ENCODE assay signal across 14 cellular contexts in the genomic region with DNA sequence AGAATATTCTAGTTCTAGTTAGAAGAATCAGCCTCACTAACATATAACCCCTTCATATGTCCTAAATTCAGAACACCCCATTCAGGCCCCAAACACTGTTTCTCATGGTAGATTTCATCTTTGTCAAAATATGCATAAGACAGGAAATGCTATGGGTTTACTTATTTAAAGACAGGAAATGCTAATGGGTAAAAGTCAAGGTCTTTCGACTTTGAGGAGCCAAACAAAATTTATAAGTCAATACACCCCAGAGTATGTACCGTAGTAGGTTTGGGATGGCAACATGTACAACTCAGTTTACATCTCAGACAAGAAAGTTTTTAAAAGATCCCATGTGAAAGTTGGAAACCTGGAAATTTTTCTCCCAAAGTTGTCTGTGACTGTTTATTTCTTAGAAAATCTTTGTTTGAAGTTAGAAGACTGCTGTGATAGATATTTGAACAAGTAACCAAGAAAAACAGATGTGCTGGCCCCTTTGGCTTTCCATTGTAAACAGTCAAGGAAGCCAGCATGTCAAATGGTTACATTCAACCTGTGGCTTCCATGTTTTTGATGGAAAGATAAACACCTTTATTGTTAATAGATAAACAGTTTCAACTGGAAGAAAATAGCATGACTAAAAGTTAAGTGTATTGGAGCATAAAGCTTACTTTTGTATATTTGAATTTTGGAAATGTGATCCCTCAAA.
A peak's percentile ranks its signal among the peaks of the same experiment; 100 is the strongest.
DNase-seq lines count a peak whose midpoint lies in the region; ATAC-seq and TF ChIP-seq lines count a peak whose summit lies in the region.
"Had no signal": no experiment of that assay in that cellular context is flagged by ENCODE, and none has a peak within 500 bp of the region (broad histone marks: within the 10 kb centered on the region; RNA-seq: fewer than 3 reads in every experiment).

No MANE protein-coding gene starts in this region.

- no peaks in the 10 kb centered on the region for H3K4me1 ChIP-seq in IMR-90 (ENCODE audit: control insufficient read depth, insufficient read depth, low read length)

- no peak overlapping the region for H3K23ac ChIP-seq in IMR-90 (ENCODE audit: low read depth, low read length)

- H2BK20ac ChIP-seq in IMR-90 (ENCODE audit: low read depth, low read length): no peak overlapping the region

- no peak overlapping the region for H2BK5ac ChIP-seq in IMR-90 (ENCODE audit: low read depth, low read length, poor library complexity, severe bottlenecking)

- H3K27me3 ChIP-seq in AG04450 (ENCODE audit: control insufficient read depth, insufficient read depth, low read length): no peaks in the 10 kb centered on the region
- no peaks in the 10 kb centered on the region for H3K27me3 ChIP-seq in IMR-90 (ENCODE audit: control insufficient read depth, insufficient read depth, low read length)

- H3K4me3 ChIP-seq in AG04450 (ENCODE audit: low read depth, low read length): no peak overlapping the region
- H3K4me3 ChIP-seq in IMR-90 (ENCODE audit: insufficient read depth, low read depth, low read length): no peak overlapping the region
- peak overlapping the region; percentile 68 for H3K4me3 ChIP-seq in SK-N-MC

- no peaks in the 10 kb centered on the region for H3K79me1 ChIP-seq in IMR-90 (ENCODE audit: low read depth in 1 of 2, low read length in 2 of 2)

- TF ChIP-seq CTCF in AG04450 (IDR thresholded peaks at IDR 0.05; ENCODE audit: low read depth, low read length) (no peak), IMR-90 (conservative IDR thresholded peaks at IDR 0.05; ENCODE audit: low read depth, low read length) (no peak)

- H3K27ac ChIP-seq in AG04450 (ENCODE audit: low read depth, low read length) (no peak overlapping the region), IMR-90 (ENCODE audit: insufficient read depth, low read length) (no peak overlapping the region), SK-N-MC (peak overlapping the region; percentile 99)
- H3K27ac ChIP-seq: C4-2B had no signal

- 0 out of 2 replicates have a peak, but pooled peaks cover 4% of the 10 kb centered on the region for H3K9me1 ChIP-seq in IMR-90 (ENCODE audit: insufficient read depth, low read length)

- H4K8ac ChIP-seq in IMR-90 (ENCODE audit: low read depth in 2 of 2, low read length in 2 of 2): no peak overlapping the region

- CTCF ChIA-PET in AG04450 (lab: Charles Lee): no interaction called here
- CTCF ChIA-PET in IMR-90 (lab: Yijun Ruan, JAX): no interaction called here

- no peak overlapping the region for H3K9ac ChIP-seq in IMR-90 (ENCODE audit: low read depth, low read length)
- H3K9ac ChIP-seq in SK-N-MC (ENCODE audit: insufficient read length): peak overlapping the region; percentile 59

- H2AK5ac ChIP-seq in IMR-90 (ENCODE audit: low read depth, low read length): no peak overlapping the region

- BruUV-seq in IMR-90 (replicated peaks; lab: Mats Ljungman, UMichigan): no TSS peak

- H2BK120ac ChIP-seq in IMR-90 (ENCODE audit: low read depth, low read length): no peak overlapping the region

- no peak overlapping the region for H3K4ac ChIP-seq in IMR-90 (ENCODE audit: low read depth, low read length)

- H4K20me1 ChIP-seq in IMR-90 (ENCODE audit: insufficient read depth, low read length): no peaks in the 10 kb centered on the region

- no peak overlapping the region for H3K14ac ChIP-seq in IMR-90 (replicated peaks; ENCODE audit: low read depth, low read length)

- in situ Hi-C loops in IMR-90 (cut with MboI; ENCODE audit: low sequenced_read_pairs): no loop called here

- DNase-seq in AG04450 (ENCODE audit: low read depth, low spot score): peak; percentile 0
- peak; percentile 1 for DNase-seq in IMR-90
- DNase-seq in SK-N-MC (ENCODE audit: low read depth, low spot score): peak; percentile 98
- no peak for DNase-seq in SKM-1 treated with dmso at 0.1 percent for 144 hours (lab: John Stamatoyannopoulos, UW; ENCODE audit: unreplicated experiment)
- no peak for DNase-seq in NCI-H82 (lab: John Stamatoyannopoulos, UW)
- no peak for DNase-seq in cortex of kidney (lab: John Stamatoyannopoulos, UW)
- DNase-seq: ACHN; AML-193; Caco-2; CD4-positive, alpha-beta T cell; GDM1; H9; KG1 had no signal

- ATAC-seq in IMR-90 (ENCODE audit: low read depth): no peak

- H2AK9ac ChIP-seq in IMR-90 (replicated peaks; ENCODE audit: low read depth, low read length, poor library complexity): no peak overlapping the region

- H3K36me3 ChIP-seq in IMR-90 (ENCODE audit: control insufficient read depth, insufficient read depth, low read length) (peaks cover 5% of the 10 kb centered on the region; the same call in 1 of the 2 replicates), SK-N-MC (ENCODE audit: insufficient read depth, low read length) (peaks cover 24% of the 10 kb centered on the region)

- TF ChIP-seq RAD21 in IMR-90 (IDR thresholded peaks at IDR 0.05; ENCODE audit: low read length): no peak

- H3K18ac ChIP-seq in IMR-90 (ENCODE audit: low read depth, low read length): no peak overlapping the region

- no peak overlapping the region for H4K5ac ChIP-seq in IMR-90 (ENCODE audit: low read depth, low read length)

- POLR2A ChIA-PET in AG04450 (lab: Yijun Ruan, JAX) (no interaction called here), IMR-90 (lab: Charles Lee; ENCODE audit: unreplicated experiment) (no interaction called here)

- no peak overlapping the region for H2AFZ ChIP-seq in IMR-90 (replicated peaks; ENCODE audit: low read length, poor library complexity)

- no peak overlapping the region for H3K56ac ChIP-seq in IMR-90 (ENCODE audit: extremely low read depth, insufficient read depth, low read length)

- dilution Hi-C loops in IMR-90 (cut with HindIII; ENCODE audit: low sequenced_read_pairs, unreplicated experiment): no loop called here

- WGBS in IMR-90 (ENCODE audit: extremely low coverage in 2 of 2, insufficient read length in 1 of 2), 2 experiments: no CpG with 5 or more reads among the region's 2 CpGs

- TF ChIP-seq POLR2A in IMR-90 (IDR thresholded peaks at IDR 0.05; ENCODE audit: low read depth, low read length): no peak

- intact Hi-C loops in IMR-90 (cut with micrococcal nuclease): no loop called here

- H2BK15ac ChIP-seq in IMR-90 (ENCODE audit: low read depth, low read length): no peak overlapping the region

- H3K9me3 ChIP-seq in AG04450 (ENCODE audit: control insufficient read depth, insufficient read depth, low read length): no peaks in the 10 kb centered on the region
- no peaks in the 10 kb centered on the region for H3K9me3 ChIP-seq in IMR-90 (ENCODE audit: control insufficient read depth, insufficient read depth, low read length)
- peaks cover 3% of the 10 kb centered on the region; the same call in 1 of the 2 replicates for H3K9me3 ChIP-seq in SK-N-MC (ENCODE audit: low read depth, low read length)
- H3K9me3 ChIP-seq: Caco-2 had no signal

- H4K91ac ChIP-seq in IMR-90 (ENCODE audit: insufficient read depth, low read depth, low read length): no peak overlapping the region

- H3K4me2 ChIP-seq in IMR-90 (ENCODE audit: low read depth, low read length): no peak overlapping the region

TF ChIP-seq in IMR-90, 13 proteins besides CTCF, POLR2A, EP300 and RAD21:
- TF ChIP-seq CHD1 (IDR thresholded peaks at IDR 0.05; ENCODE audit: low read depth, low read length) (no peak), RFX5 (IDR thresholded peaks at IDR 0.05; ENCODE audit: low read depth, low read length) (no peak), USF2 (IDR thresholded peaks at IDR 0.05; ENCODE audit: low read depth, low read length) (no peak), MAFK (IDR thresholded peaks at IDR 0.05; ENCODE audit: low read depth, low read length) (no peak), CEBPB (IDR thresholded peaks at IDR 0.05; ENCODE audit: low read depth, low read length) (no peak)

Comparison
In these comparisons a context has a peak if more than half of its experiments do, and no peak if none do; other contexts are left out.
1. DNase-seq: peak in AG04450 (single experiment), IMR-90 (single experiment) and SK-N-MC (single experiment); none in SKM-1 treated with dmso at 0.1 percent for 144 hours (single experiment), NCI-H82 (single experiment) and cortex of kidney (single experiment).